In genomic region chr21:26515257-26515656, GRCh38 we compare ENCODE assay signal across 24 cellular contexts. TPM values are rescaled to one million over a fixed set of nuclear protein-coding genes. Genes with fewer than 3 reads are reported as not detected.
"Had no signal": no experiment of that assay in that cellular context is flagged by ENCODE, and none has a peak within 500 bp of the region (broad histone marks: within the 10 kb centered on the region; RNA-seq: fewer than 3 reads in every experiment).

No MANE protein-coding gene starts in this region.

- H3K4me3 ChIP-seq: colonic mucosa, esophagus muscularis mucosa, gastrocnemius medialis, heart right ventricle, left lung, lower lobe of right lung had no signal

- H3K27ac ChIP-seq: colonic mucosa, esophagus muscularis mucosa, gastrocnemius medialis, heart right ventricle, left lung, lower lobe of right lung had no signal

- ATAC-seq: gastrocnemius medialis; heart right ventricle; left colon; left lung; left ventricle myocardium superior; lower lobe of right lung; naive thymus-derived CD4-positive, alpha-beta T cell had no signal

- H3K27ac Mint-ChIP-seq: dendritic cell treated with granulocyte-macrophage colony-stimulating factor and Interleukin-4, amounts not matched to agents 40 ng/mL and 50 ng/mL, for 4 days; memory B cell; naive thymus-derived CD4-positive, alpha-beta T cell had no signal

- DNase-seq: colonic mucosa; cortex of kidney; effector CD4-positive, alpha-beta T cell; effector memory CD4-positive, alpha-beta T cell; foreskin melanocyte; gastrocnemius medialis; glutamatergic neuron; head of caudate nucleus; heart right ventricle; hippocampal formation; kidney; kidney glomerular epithelial cell; left colon; left lung; left ventricle myocardium superior; lower lobe of right lung; mesendoderm; midbrain; naive thymus-derived CD4-positive, alpha-beta T cell had no signal

- H3K4me3 Mint-ChIP-seq: dendritic cell treated with granulocyte-macrophage colony-stimulating factor and Interleukin-4, amounts not matched to agents 40 ng/mL and 50 ng/mL, for 4 days; memory B cell; naive thymus-derived CD4-positive, alpha-beta T cell had no signal

- H3K36me3 ChIP-seq: colonic mucosa, esophagus muscularis mucosa, gastrocnemius medialis, left lung, lower lobe of right lung had no signal

- H3K27me3 ChIP-seq: colonic mucosa, esophagus muscularis mucosa, gastrocnemius medialis, heart right ventricle, left lung had no signal

- H3K4me1 ChIP-seq: colonic mucosa, esophagus muscularis mucosa, gastrocnemius medialis, left lung, lower lobe of right lung had no signal

- H3K27me3 Mint-ChIP-seq: dendritic cell treated with granulocyte-macrophage colony-stimulating factor and Interleukin-4, amounts not matched to agents 40 ng/mL and 50 ng/mL, for 4 days; memory B cell had no signal

- H3K36me3 Mint-ChIP-seq: memory B cell; naive thymus-derived CD4-positive, alpha-beta T cell had no signal

- H3K9me3 ChIP-seq: colonic mucosa, gastrocnemius medialis, lower lobe of right lung had no signal

- H3K4me1 Mint-ChIP-seq: memory B cell; naive thymus-derived CD4-positive, alpha-beta T cell had no signal

RNA-seq across cellular contexts. Expression of gene CYYR1, which starts 57.8 kb away (rescaled TPM):
- total RNA-seq: fibroblast of villous mesenchyme; naive thymus-derived CD4-positive, alpha-beta T cell had no signal
- polyA plus RNA-seq: fibroblast of lung; naive thymus-derived CD4-positive, alpha-beta T cell had no signal
